ENCODE assay signal across 1 cellular context in the genomic region with DNA sequence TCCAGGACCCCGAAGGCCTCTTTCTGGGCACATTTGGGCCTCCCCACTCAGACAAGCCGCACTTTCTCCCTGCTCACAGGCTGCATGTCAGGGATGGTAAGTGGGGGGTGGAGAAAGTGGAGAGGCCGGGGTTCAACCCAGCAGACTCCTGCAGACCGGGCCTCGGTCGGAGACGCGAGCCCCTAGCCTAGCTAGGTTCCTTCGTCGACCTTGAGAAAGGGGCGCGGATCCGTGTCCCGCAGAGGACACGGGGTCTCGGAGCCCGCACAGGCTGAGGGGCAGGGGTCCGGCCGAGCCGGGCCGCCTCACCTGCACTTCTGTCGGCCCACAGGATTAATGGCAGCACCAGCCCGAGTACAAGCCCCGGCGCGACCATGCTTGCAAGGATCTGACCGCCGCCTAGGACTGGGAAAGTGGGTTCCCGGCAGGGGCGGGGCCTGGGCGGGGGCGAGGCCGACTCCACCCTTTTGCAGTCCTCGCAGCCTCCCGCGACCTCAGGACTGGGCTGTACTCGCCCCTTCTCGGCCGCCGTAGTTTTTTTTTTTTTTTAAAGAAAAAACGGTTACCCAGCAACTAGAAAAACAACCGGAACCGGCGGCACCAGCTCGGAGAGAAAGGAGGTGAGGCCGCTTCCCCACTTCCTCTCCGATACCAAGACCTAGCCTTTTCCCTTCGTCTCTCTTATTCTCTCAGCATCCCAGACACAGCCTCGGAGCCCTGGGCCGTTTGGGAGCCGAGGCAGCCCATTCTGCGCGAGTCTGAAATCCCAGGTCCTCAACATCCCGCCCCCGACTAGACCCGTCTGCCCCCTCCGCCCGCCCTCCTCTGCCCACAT.
TF ChIP-seq lines count a peak whose summit lies in the region.

A gene with protein sequence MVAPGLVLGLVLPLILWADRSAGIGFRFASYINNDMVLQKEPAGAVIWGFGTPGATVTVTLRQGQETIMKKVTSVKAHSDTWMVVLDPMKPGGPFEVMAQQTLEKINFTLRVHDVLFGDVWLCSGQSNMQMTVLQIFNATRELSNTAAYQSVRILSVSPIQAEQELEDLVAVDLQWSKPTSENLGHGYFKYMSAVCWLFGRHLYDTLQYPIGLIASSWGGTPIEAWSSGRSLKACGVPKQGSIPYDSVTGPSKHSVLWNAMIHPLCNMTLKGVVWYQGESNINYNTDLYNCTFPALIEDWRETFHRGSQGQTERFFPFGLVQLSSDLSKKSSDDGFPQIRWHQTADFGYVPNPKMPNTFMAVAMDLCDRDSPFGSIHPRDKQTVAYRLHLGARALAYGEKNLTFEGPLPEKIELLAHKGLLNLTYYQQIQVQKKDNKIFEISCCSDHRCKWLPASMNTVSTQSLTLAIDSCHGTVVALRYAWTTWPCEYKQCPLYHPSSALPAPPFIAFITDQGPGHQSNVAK (minus strand): TSS at position 407 of the 835 bp plus-strand sequence. CDS start 31 bp downstream, at position 376.
A gene (plus strand): TSS at position 572 of the 835 bp plus-strand sequence. CDS start 1,361 bp downstream, outside the sequence.

TF ChIP-seq in K562, 482 proteins besides CTCF, POLR2A, EP300 and RAD21 (continued from another document and continues in another):
- TF ChIP-seq, protein P1, sequence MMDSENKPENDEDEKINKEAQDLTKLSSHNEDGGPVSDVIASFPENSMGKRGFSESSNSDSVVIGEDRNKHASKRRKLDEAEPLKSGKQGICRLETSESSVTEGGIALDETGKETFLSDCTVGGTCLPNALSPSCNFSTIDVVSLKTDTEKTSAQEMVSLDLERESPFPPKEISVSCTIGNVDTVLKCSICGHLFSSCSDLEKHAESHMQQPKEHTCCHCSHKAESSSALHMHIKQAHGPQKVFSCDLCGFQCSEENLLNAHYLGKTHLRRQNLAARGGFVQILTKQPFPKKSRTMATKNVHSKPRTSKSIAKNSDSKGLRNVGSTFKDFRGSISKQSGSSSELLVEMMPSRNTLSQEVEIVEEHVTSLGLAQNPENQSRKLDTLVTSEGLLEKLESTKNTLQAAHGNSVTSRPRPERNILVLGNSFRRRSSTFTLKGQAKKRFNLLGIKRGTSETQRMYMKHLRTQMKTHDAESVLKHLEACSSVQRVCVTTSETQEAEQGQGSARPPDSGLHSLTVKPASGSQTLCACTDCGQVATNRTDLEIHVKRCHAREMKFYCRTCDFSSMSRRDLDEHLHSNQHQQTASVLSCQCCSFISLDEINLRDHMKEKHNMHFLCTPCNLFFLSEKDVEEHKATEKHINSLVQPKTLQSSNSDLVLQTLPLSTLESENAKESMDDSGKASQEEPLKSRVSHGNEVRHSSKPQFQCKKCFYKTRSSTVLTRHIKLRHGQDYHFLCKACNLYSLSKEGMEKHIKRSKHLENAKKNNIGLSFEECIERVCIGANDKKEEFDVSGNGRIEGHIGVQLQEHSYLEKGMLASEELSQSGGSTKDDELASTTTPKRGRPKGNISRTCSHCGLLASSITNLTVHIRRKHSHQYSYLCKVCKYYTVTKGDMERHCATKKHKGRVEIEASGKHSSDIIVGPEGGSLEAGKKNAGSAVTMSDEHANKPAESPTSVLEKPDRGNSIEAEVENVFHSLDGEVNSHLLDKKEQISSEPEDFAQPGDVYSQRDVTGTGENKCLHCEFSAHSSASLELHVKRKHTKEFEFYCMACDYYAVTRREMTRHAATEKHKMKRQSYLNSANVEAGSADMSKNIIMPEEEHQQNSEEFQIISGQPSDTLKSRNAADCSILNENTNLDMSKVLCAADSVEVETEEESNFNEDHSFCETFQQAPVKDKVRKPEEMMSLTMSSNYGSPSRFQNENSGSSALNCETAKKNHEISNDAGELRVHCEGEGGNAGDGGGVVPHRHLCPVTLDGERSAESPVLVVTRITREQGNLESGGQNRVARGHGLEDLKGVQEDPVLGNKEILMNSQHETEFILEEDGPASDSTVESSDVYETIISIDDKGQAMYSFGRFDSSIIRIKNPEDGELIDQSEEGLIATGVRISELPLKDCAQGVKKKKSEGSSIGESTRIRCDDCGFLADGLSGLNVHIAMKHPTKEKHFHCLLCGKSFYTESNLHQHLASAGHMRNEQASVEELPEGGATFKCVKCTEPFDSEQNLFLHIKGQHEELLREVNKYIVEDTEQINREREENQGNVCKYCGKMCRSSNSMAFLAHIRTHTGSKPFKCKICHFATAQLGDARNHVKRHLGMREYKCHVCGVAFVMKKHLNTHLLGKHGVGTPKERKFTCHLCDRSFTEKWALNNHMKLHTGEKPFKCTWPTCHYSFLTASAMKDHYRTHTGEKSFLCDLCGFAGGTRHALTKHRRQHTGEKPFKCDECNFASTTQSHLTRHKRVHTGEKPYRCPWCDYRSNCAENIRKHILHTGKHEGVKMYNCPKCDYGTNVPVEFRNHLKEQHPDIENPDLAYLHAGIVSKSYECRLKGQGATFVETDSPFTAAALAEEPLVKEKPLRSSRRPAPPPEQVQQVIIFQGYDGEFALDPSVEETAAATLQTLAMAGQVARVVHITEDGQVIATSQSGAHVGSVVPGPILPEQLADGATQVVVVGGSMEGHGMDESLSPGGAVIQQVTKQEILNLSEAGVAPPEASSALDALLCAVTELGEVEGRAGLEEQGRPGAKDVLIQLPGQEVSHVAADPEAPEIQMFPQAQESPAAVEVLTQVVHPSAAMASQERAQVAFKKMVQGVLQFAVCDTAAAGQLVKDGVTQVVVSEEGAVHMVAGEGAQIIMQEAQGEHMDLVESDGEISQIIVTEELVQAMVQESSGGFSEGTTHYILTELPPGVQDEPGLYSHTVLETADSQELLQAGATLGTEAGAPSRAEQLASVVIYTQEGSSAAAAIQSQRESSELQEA (IDR thresholded peaks at IDR 0.05; ENCODE audit: low read depth) = peak; percentile 95
- TF ChIP-seq RCOR1 (IDR thresholded peaks at IDR 0.05; ENCODE audit: borderline replicate concordance in 1 of 2, low read depth in 2 of 2, low read length in 2 of 2) = no peak
- TF ChIP-seq POLR2G (IDR thresholded peaks at IDR 0.05; ENCODE audit: low read depth, low read length) = peak; percentile 94
- no peak for TF ChIP-seq GATA2 (CRISPR knock-in tag; IDR thresholded peaks at IDR 0.05)
- peak; percentile 89 for TF ChIP-seq RFX1 (IDR thresholded peaks at IDR 0.05)
- no peak for TF ChIP-seq TSC22D4 (tag; IDR thresholded peaks at IDR 0.05)
- no peak for TF ChIP-seq DPF2 (IDR thresholded peaks at IDR 0.05)
- TF ChIP-seq SP1 (CRISPR knock-in tag; IDR thresholded peaks at IDR 0.05) = peak; percentile 57; the same call in 1 of the 2 replicates
- TF ChIP-seq, protein P2, sequence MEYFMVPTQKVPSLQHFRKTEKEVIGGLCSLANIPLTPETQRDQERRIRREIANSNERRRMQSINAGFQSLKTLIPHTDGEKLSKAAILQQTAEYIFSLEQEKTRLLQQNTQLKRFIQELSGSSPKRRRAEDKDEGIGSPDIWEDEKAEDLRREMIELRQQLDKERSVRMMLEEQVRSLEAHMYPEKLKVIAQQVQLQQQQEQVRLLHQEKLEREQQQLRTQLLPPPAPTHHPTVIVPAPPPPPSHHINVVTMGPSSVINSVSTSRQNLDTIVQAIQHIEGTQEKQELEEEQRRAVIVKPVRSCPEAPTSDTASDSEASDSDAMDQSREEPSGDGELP (CRISPR knock-in tag; IDR thresholded peaks at IDR 0.05; ENCODE audit: borderline replicate concordance) = no peak
- TF ChIP-seq POLR2B (IDR thresholded peaks at IDR 0.05; ENCODE audit: low read depth, partially characterized antibody) = peak; percentile 63
- TF ChIP-seq EWSR1 (IDR thresholded peaks at IDR 0.05; ENCODE audit: borderline replicate concordance, low read depth, partially characterized antibody) = no peak
- TF ChIP-seq POLR2AphosphoS5 (IDR thresholded peaks at IDR 0.05; ENCODE audit: control insufficient read depth, insufficient read depth, low read depth, low read length) = peak; percentile 76
- peak; percentile 68 for TF ChIP-seq ETV1 (tag; conservative IDR thresholded peaks at IDR 0.05; ENCODE audit: low read depth)
- TF ChIP-seq, protein P3, sequence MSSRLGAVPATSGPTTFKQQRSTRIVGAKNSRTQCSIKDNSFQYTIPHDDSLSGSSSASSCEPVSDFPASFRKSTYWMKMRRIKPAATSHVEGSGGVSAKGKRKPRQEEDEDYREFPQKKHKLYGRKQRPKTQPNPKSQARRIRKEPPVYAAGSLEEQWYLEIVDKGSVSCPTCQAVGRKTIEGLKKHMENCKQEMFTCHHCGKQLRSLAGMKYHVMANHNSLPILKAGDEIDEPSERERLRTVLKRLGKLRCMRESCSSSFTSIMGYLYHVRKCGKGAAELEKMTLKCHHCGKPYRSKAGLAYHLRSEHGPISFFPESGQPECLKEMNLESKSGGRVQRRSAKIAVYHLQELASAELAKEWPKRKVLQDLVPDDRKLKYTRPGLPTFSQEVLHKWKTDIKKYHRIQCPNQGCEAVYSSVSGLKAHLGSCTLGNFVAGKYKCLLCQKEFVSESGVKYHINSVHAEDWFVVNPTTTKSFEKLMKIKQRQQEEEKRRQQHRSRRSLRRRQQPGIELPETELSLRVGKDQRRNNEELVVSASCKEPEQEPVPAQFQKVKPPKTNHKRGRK (tag; IDR thresholded peaks at IDR 0.05) = no peak
- TF ChIP-seq, protein P4, sequence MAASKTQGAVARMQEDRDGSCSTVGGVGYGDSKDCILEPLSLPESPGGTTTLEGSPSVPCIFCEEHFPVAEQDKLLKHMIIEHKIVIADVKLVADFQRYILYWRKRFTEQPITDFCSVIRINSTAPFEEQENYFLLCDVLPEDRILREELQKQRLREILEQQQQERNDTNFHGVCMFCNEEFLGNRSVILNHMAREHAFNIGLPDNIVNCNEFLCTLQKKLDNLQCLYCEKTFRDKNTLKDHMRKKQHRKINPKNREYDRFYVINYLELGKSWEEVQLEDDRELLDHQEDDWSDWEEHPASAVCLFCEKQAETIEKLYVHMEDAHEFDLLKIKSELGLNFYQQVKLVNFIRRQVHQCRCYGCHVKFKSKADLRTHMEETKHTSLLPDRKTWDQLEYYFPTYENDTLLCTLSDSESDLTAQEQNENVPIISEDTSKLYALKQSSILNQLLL (CRISPR knock-in tag; IDR thresholded peaks at IDR 0.05; ENCODE audit: borderline replicate concordance) = no peak
- TF ChIP-seq FOXK2 (conservative IDR thresholded peaks at IDR 0.05 in 1 of 2, IDR thresholded peaks at IDR 0.05 in 1 of 2; ENCODE audit: low read depth in 2 of 2) = peak in 1 of 2 experiments; percentile 84; a peak in 2 of 4 replicates
- peak; percentile 50; the same call in 1 of the 2 replicates for TF ChIP-seq TCF7L2 (IDR thresholded peaks at IDR 0.05; ENCODE audit: low read depth, low read length)
- TF ChIP-seq IFI16 (CRISPR knock-in tag; IDR thresholded peaks at IDR 0.05) = no peak
- TF ChIP-seq, protein P5, sequence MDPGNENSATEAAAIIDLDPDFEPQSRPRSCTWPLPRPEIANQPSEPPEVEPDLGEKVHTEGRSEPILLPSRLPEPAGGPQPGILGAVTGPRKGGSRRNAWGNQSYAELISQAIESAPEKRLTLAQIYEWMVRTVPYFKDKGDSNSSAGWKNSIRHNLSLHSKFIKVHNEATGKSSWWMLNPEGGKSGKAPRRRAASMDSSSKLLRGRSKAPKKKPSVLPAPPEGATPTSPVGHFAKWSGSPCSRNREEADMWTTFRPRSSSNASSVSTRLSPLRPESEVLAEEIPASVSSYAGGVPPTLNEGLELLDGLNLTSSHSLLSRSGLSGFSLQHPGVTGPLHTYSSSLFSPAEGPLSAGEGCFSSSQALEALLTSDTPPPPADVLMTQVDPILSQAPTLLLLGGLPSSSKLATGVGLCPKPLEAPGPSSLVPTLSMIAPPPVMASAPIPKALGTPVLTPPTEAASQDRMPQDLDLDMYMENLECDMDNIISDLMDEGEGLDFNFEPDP (CRISPR knock-in tag; IDR thresholded peaks at IDR 0.05) = no peak
- no peak for TF ChIP-seq HIVEP1 (CRISPR knock-in tag; IDR thresholded peaks at IDR 0.05)
- TF ChIP-seq ZNF436 (CRISPR knock-in tag; IDR thresholded peaks at IDR 0.05) = no peak
- no peak for TF ChIP-seq TEAD1 (CRISPR knock-in tag; IDR thresholded peaks at IDR 0.05)
- no peak for TF ChIP-seq MECOM (CRISPR knock-in tag; IDR thresholded peaks at IDR 0.05)
- TF ChIP-seq, protein P6, sequence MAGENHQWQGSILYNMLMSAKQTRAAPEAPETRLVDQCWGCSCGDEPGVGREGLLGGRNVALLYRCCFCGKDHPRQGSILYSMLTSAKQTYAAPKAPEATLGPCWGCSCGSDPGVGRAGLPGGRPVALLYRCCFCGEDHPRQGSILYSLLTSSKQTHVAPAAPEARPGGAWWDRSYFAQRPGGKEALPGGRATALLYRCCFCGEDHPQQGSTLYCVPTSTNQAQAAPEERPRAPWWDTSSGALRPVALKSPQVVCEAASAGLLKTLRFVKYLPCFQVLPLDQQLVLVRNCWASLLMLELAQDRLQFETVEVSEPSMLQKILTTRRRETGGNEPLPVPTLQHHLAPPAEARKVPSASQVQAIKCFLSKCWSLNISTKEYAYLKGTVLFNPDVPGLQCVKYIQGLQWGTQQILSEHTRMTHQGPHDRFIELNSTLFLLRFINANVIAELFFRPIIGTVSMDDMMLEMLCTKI (IDR thresholded peaks at IDR 0.05; ENCODE audit: partially characterized antibody) = no peak
- TF ChIP-seq EP400 (IDR thresholded peaks at IDR 0.05) = peak; percentile 41
- TF ChIP-seq MED1 (CRISPR knock-in tag; IDR thresholded peaks at IDR 0.05; ENCODE audit: borderline replicate concordance) = no peak
- TF ChIP-seq ZFPM2 (CRISPR knock-in tag; IDR thresholded peaks at IDR 0.05) = no peak
- TF ChIP-seq CCAR2 (IDR thresholded peaks at IDR 0.05; ENCODE audit: low read depth, low read length) = no peak
- TF ChIP-seq, protein P7, sequence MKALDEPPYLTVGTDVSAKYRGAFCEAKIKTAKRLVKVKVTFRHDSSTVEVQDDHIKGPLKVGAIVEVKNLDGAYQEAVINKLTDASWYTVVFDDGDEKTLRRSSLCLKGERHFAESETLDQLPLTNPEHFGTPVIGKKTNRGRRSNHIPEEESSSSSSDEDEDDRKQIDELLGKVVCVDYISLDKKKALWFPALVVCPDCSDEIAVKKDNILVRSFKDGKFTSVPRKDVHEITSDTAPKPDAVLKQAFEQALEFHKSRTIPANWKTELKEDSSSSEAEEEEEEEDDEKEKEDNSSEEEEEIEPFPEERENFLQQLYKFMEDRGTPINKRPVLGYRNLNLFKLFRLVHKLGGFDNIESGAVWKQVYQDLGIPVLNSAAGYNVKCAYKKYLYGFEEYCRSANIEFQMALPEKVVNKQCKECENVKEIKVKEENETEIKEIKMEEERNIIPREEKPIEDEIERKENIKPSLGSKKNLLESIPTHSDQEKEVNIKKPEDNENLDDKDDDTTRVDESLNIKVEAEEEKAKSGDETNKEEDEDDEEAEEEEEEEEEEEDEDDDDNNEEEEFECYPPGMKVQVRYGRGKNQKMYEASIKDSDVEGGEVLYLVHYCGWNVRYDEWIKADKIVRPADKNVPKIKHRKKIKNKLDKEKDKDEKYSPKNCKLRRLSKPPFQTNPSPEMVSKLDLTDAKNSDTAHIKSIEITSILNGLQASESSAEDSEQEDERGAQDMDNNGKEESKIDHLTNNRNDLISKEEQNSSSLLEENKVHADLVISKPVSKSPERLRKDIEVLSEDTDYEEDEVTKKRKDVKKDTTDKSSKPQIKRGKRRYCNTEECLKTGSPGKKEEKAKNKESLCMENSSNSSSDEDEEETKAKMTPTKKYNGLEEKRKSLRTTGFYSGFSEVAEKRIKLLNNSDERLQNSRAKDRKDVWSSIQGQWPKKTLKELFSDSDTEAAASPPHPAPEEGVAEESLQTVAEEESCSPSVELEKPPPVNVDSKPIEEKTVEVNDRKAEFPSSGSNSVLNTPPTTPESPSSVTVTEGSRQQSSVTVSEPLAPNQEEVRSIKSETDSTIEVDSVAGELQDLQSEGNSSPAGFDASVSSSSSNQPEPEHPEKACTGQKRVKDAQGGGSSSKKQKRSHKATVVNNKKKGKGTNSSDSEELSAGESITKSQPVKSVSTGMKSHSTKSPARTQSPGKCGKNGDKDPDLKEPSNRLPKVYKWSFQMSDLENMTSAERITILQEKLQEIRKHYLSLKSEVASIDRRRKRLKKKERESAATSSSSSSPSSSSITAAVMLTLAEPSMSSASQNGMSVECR (CRISPR knock-in tag; IDR thresholded peaks at IDR 0.05) = 0 out of 2 replicates have a peak, but pooled peaks have one; percentile 58
- TF ChIP-seq GABPB1 (CRISPR knock-in tag; IDR thresholded peaks at IDR 0.05) = no peak
